Comparison of ENCODE assay signal across 8 cellular contexts in the genomic region with DNA sequence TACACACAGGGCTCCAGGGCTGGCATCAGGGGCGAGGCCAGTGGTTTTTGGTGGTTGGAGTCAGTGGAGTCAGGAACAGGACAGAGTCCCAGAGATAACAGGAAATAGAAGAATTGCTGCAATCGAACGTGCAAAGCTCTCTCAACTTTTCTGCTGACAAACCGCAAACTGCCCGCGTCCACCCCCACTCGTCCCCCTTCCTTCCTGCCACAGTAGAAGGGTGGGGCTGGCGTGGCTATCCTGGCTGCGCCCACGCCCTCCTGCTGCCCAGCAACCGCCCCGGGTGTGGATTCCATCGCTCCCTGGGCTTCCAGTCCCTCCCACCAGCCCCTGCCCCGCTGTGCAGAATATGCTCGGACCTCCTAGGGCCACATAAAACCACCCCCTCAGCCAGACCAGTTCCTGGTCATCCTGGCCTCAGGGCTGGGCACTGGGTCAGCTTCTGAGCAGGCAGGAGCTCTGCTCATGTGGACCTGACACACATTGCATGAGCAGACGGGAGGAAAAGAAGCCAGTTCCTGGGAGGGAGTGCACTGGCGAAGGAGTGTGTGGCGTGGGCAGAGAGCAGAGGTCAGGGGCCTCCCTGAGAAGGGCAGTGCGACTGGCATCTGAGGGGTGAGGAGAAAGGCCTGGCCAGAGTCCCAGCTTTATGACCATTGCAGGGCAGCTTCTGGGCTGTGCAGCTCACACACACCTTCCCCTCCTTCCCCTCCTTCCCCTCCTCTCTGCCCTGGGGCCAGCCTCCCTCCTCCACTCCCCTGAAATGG.
A peak's percentile ranks its signal among the peaks of the same experiment; 100 is the strongest.
DNase-seq lines count a peak whose midpoint lies in the region; ATAC-seq and TF ChIP-seq lines count a peak whose summit lies in the region.

No MANE protein-coding gene starts in this region.

- H3K27ac ChIP-seq in aorta (ENCODE audit: low read depth in 1 of 2, low read length in 2 of 2) (no peak overlapping the region), coronary artery (peak overlapping the region in 1 of 2 donors; percentile 0)

- H3K27me3 ChIP-seq in kidney epithelial cell (ENCODE audit: control insufficient read depth, insufficient read depth, low read length) = no peaks in the 10 kb centered on the region
- no peaks in the 10 kb centered on the region for H3K27me3 ChIP-seq in aorta (ENCODE audit: control insufficient read depth in 1 of 2, insufficient read depth in 2 of 2, low read length in 1 of 2)

- DNase-seq in stimulated activated CD4-positive, alpha-beta T cell treated with anti-CD3 and anti-CD28 coated beads, Interleukin-4, amount 100 ng/mL, for 24 hours = peak; percentile 16
- no peak for DNase-seq in stimulated activated CD4-positive, alpha-beta T cell treated with anti-CD3 and anti-CD28 coated beads, Interleukin-4, amount 100 ng/mL, for 1 hour
- peak; percentile 69 for DNase-seq in activated effector memory CD4-positive, alpha-beta T cell treated with anti-CD3 and anti-CD28 coated beads, Interleukin-2, amount 50 U/mL, for 16 hours
- DNase-seq in kidney epithelial cell (ENCODE audit: low read depth) = peak; percentile 9
- DNase-seq in aorta = peak in 1 of 2 donors; percentile 81
- no peak for DNase-seq in coronary artery (ENCODE audit: low spot score)

- no peak overlapping the region for H3K4me3 ChIP-seq in kidney epithelial cell (ENCODE audit: low read depth, low read length)
- H3K4me3 ChIP-seq in aorta (ENCODE audit: low read length in 2 of 2) = no peak overlapping the region
- no peak overlapping the region for H3K4me3 ChIP-seq in coronary artery

- ATAC-seq in aorta (ENCODE audit: low FRiP score) (peak; percentile 9), HG03565 (IDR thresholded peaks at IDR 0.05; ENCODE audit: unreplicated experiment) (no peak), GM21529 (IDR thresholded peaks at IDR 0.05; ENCODE audit: unreplicated experiment) (no peak)

- TF ChIP-seq CTCF in kidney epithelial cell (IDR thresholded peaks at IDR 0.05; ENCODE audit: insufficient read depth, low read length, poor library complexity, severe bottlenecking) (no peak), coronary artery (IDR thresholded peaks at IDR 0.05) (no peak)

- no peaks in the 10 kb centered on the region for H3K4me1 ChIP-seq in aorta (ENCODE audit: control insufficient read depth in 1 of 2, insufficient read depth in 2 of 2, low read length in 2 of 2)

- intact Hi-C loops in aorta (cut with DNase I) = no loop called here

- H3K36me3 ChIP-seq in kidney epithelial cell (ENCODE audit: control insufficient read depth, insufficient read depth, low read length) = no peaks in the 10 kb centered on the region
- no peaks in the 10 kb centered on the region for H3K36me3 ChIP-seq in aorta (ENCODE audit: control insufficient read depth in 1 of 2, insufficient read depth in 2 of 2, low read length in 1 of 2)

- no peaks in the 10 kb centered on the region for H3K9me3 ChIP-seq in aorta (ENCODE audit: control insufficient read depth, low read length)

- WGBS in aorta, 2 donors = 66 to 77% methylated on average over 14 to 19 of the region's 19 CpGs

Comparison
In these comparisons a context has a peak if more than half of its experiments do, and no peak if none do; other contexts are left out.
1. DNase-seq: peak in stimulated activated CD4-positive, alpha-beta T cell treated with anti-CD3 and anti-CD28 coated beads, Interleukin-4, amount 100 ng/mL, for 24 hours (single experiment), activated effector memory CD4-positive, alpha-beta T cell treated with anti-CD3 and anti-CD28 coated beads, Interleukin-2, amount 50 U/mL, for 16 hours (single experiment) and kidney epithelial cell (single experiment); none in stimulated activated CD4-positive, alpha-beta T cell treated with anti-CD3 and anti-CD28 coated beads, Interleukin-4, amount 100 ng/mL, for 1 hour (single experiment) and coronary artery (single experiment).